Comparison of ENCODE assay signal across 8 cellular contexts in the genomic region with DNA sequence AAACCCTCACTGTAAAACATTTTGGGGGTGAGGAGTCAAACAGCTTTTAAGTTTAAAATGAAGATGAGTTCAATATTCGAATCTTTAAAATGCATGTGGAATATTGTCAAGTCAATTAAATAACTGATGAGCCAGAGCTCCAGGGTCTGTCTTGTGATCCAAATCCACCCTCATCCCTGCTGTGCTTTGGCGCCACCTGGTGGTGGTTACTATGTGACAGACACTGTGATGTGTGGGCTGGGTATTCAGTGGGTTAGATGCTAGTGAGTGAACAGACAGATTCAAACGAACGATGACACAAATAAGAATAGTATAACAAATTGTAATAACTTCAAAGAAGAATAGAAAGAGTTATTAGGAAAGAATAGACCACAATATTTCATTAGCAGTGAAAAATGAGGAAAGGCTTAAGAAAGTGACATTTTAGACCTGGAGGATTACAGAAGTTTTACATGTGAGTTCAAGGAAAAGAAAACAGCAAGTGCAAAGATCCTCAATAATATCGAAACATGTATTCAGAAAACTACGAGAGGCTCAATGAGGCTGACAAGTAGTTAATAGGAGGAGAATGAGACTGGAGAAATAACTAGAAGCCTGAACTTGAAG. TPM values are rescaled to one million over a fixed set of nuclear protein-coding genes. Genes with fewer than 3 reads are reported as not detected.
DNase-seq lines count a peak whose midpoint lies in the region; ATAC-seq, FAIRE-seq and TF ChIP-seq lines count a peak whose summit lies in the region.

No MANE protein-coding gene starts in this region.

- no peaks in the 10 kb centered on the region for H3K9me3 Mint-ChIP-seq in CD4-positive, alpha-beta T cell
- no peaks in the 10 kb centered on the region for H3K9me3 Mint-ChIP-seq in nephron progenitor cell
- H3K9me3 Mint-ChIP-seq in stimulated activated naive CD8-positive, alpha-beta T cell treated with anti-CD3 and anti-CD28 coated beads, Interleukin-15, amount 100 ng/mL, for 72 hours, result no peaks in the 10 kb centered on the region

- no peaks in the 10 kb centered on the region for H3K9me3 ChIP-seq in CD4-positive, alpha-beta T cell (ENCODE audit: control insufficient read depth, low read length)
- H3K9me3 ChIP-seq in NT2/D1 (ENCODE audit: insufficient read depth, low read length), result no peaks in the 10 kb centered on the region

- no peak overlapping the region for H3K27ac ChIP-seq in CD4-positive, alpha-beta T cell (ENCODE audit: low read depth, low read length)

- no peak for ATAC-seq in CD4-positive, alpha-beta T cell (ENCODE audit: poor library complexity)
- ATAC-seq in HG03342 (IDR thresholded peaks at IDR 0.05; ENCODE audit: unreplicated experiment), result peak; percentile 96
- ATAC-seq in stimulated activated naive CD8-positive, alpha-beta T cell treated with anti-CD3 and anti-CD28 coated beads, Interleukin-15, amount 100 ng/mL, for 72 hours, result peak; percentile 85

- no peak overlapping the region for H3K9ac ChIP-seq in NT2/D1 (ENCODE audit: insufficient read length, low read depth)

- no peaks in the 10 kb centered on the region for H3K4me1 Mint-ChIP-seq in CD4-positive, alpha-beta T cell (ENCODE audit: low read depth)
- peaks cover 12% of the 10 kb centered on the region for H3K4me1 Mint-ChIP-seq in nephron progenitor cell
- H3K4me1 Mint-ChIP-seq in stimulated activated naive CD8-positive, alpha-beta T cell treated with anti-CD3 and anti-CD28 coated beads, Interleukin-15, amount 100 ng/mL, for 72 hours, result no peaks in the 10 kb centered on the region

- H3K36me3 ChIP-seq in NT2/D1 (ENCODE audit: insufficient read depth, insufficient read length, low read length), result no peaks in the 10 kb centered on the region

- peak; percentile 38 to 71 (median 52) for DNase-seq in CD4-positive, alpha-beta T cell
- DNase-seq in GM19239 (ENCODE audit: insufficient read length, low spot score) (peak; percentile 22), NT2/D1 (ENCODE audit: low read depth, low spot score) (peak; percentile 52), activated T-cell treated with anti-CD3 and anti-CD28 coated beads for 4 hours (peak; percentile 58), fibroblast of gingiva (ENCODE audit: low read depth) (peak; percentile 47), nephron progenitor cell (peak; percentile 92)
- DNase-seq in stimulated activated naive CD8-positive, alpha-beta T cell treated with anti-CD3 and anti-CD28 coated beads, Interleukin-15, amount 100 ng/mL, for 72 hours, result peak; percentile 57 to 63

- peak; percentile 98 for TF ChIP-seq CTCF in CD4-positive, alpha-beta T cell (IDR thresholded peaks at IDR 0.05)
- TF ChIP-seq CTCF in nephron progenitor cell (IDR thresholded peaks at IDR 0.05), result peak; percentile 97

- H3K27me3 Mint-ChIP-seq in CD4-positive, alpha-beta T cell, result peaks cover 31% of the 10 kb centered on the region
- H3K27me3 Mint-ChIP-seq in nephron progenitor cell (ENCODE audit: low read depth, poor library complexity), result peaks cover 3% of the 10 kb centered on the region
- H3K27me3 Mint-ChIP-seq in stimulated activated naive CD8-positive, alpha-beta T cell treated with anti-CD3 and anti-CD28 coated beads, Interleukin-15, amount 100 ng/mL, for 72 hours, result peaks cover 8% of the 10 kb centered on the region

- no peaks in the 10 kb centered on the region for H3K36me3 Mint-ChIP-seq in CD4-positive, alpha-beta T cell (ENCODE audit: low read depth)
- H3K36me3 Mint-ChIP-seq in nephron progenitor cell (ENCODE audit: low read depth), result no peaks in the 10 kb centered on the region

- H3K4me1 ChIP-seq in NT2/D1 (ENCODE audit: insufficient read depth, insufficient read length), result no peaks in the 10 kb centered on the region

- no peak overlapping the region for H3K4me3 Mint-ChIP-seq in CD4-positive, alpha-beta T cell
- H3K4me3 Mint-ChIP-seq in nephron progenitor cell, result no peak overlapping the region
- H3K4me3 Mint-ChIP-seq in stimulated activated naive CD8-positive, alpha-beta T cell treated with anti-CD3 and anti-CD28 coated beads, Interleukin-15, amount 100 ng/mL, for 72 hours, result no peak overlapping the region

- CTCF ChIA-PET in CD4-positive, alpha-beta T cell (lab: Charles Lee), result interaction anchor here (0.9 kb wide), 1 partner anchor 947 kb away, joined by 4 read pairs; no protein-coding TSS in a partner anchor

- POLR2A ChIA-PET in CD4-positive, alpha-beta T cell (lab: Charles Lee), result no interaction called here

- peak; percentile 90 for FAIRE-seq in GM19239 (lab: Jason Lieb, UNC)

- H3K27me3 ChIP-seq in CD4-positive, alpha-beta T cell (ENCODE audit: control insufficient read depth, insufficient read depth, low read length), result no peaks in the 10 kb centered on the region
- no peaks in the 10 kb centered on the region for H3K27me3 ChIP-seq in NT2/D1 (ENCODE audit: insufficient read depth, insufficient read length)

- H3K27ac Mint-ChIP-seq in CD4-positive, alpha-beta T cell, result no peak overlapping the region
- H3K27ac Mint-ChIP-seq in nephron progenitor cell, result no peak overlapping the region
- no peak overlapping the region for H3K27ac Mint-ChIP-seq in stimulated activated naive CD8-positive, alpha-beta T cell treated with anti-CD3 and anti-CD28 coated beads, Interleukin-15, amount 100 ng/mL, for 72 hours

- H3K4me3 ChIP-seq in NT2/D1 (ENCODE audit: insufficient read length, low read depth), result no peak overlapping the region

- intact Hi-C loops in CD4-positive, alpha-beta T cell (cut with DNase I, micrococcal nuclease), result loop anchor here (1.0 to 5.0 kb wide), 4 partner anchors 83 to 1641 kb away; no protein-coding TSS in a partner anchor

RNA-seq across cellular contexts. Expression of a gene that starts 51.4 kb away (rescaled TPM):
- total RNA-seq in CD4-positive, alpha-beta T cell, result not detected

Comparison
In these comparisons a context has a peak if more than half of its experiments do, and no peak if none do; other contexts are left out.
1. DNase-seq: peak in every context shown above with its lines; median percentile 92 in nephron progenitor cell; 60 in stimulated activated naive CD8-positive, alpha-beta T cell treated with anti-CD3 and anti-CD28 coated beads, Interleukin-15, amount 100 ng/mL, for 72 hours; 58 in activated T-cell treated with anti-CD3 and anti-CD28 coated beads for 4 hours; 52 in NT2/D1; 52 in CD4-positive, alpha-beta T cell; 47 in fibroblast of gingiva; 22 in GM19239.